In genomic region chr16:27169511-27170071, GRCh38 we compare ENCODE assay signal across 8 cellular contexts. TPM values are rescaled to one million over a fixed set of nuclear protein-coding genes. Genes with fewer than 3 reads are reported as not detected.
A peak's percentile ranks its signal among the peaks of the same experiment; 100 is the strongest.
DNase-seq lines count a peak whose midpoint lies in the region; ATAC-seq and TF ChIP-seq lines count a peak whose summit lies in the region.

No MANE protein-coding gene starts in this region.

- DNase-seq in EH (ENCODE audit: low read depth) (peak; percentile 80), NCI-H1694 (lab: John Stamatoyannopoulos, UW) (peak; percentile 27), WTC11 (ENCODE audit: low spot score) (no peak), cardiac fibroblast (ENCODE audit: low read depth in 2 of 2) (peak; percentile 59 to 89), left ventricle myocardium superior (no peak), GM20000 (ENCODE audit: low spot score) (no peak)

- TF ChIP-seq CTCF in WTC11 (IDR thresholded peaks at IDR 0.05): no peak
- no peak for TF ChIP-seq CTCF in cardiac fibroblast (IDR thresholded peaks at IDR 0.05; ENCODE audit: low read depth, low read length)
- TF ChIP-seq CTCF in parathyroid adenoma (IDR thresholded peaks at IDR 0.05): no peak
- TF ChIP-seq CTCF in GM20000 (IDR thresholded peaks at IDR 0.05; ENCODE audit: extremely low read depth, missing control alignments): no peak

- no peaks in the 10 kb centered on the region for H3K36me3 ChIP-seq in parathyroid adenoma (ENCODE audit: control insufficient read depth, insufficient read depth, low read length)

- peaks cover 10% of the 10 kb centered on the region for H3K27me3 Mint-ChIP-seq in WTC11 (ENCODE audit: low read depth)

- H3K4me3 Mint-ChIP-seq in WTC11: no peak overlapping the region

- H3K27ac ChIP-seq in parathyroid adenoma: no peak overlapping the region

- POLR2A ChIA-PET in WTC11 (lab: Charles Lee): interaction anchor here (1.0 kb wide), 1 partner anchor 34 kb away, joined by 3 read pairs; the partner anchor contains the start of gene KDM8

- peak overlapping the region; percentile 73 for H2AFZ ChIP-seq in parathyroid adenoma

- CTCF ChIA-PET in WTC11 (lab: Charles Lee): interaction anchor here (0.6 to 4.0 kb wide), 8 partner anchors 10 to 1014 kb away, joined by 3 to 55 read pairs (median 5); partner anchors contain the start of gene C16orf82

- no peak overlapping the region for H3K27ac Mint-ChIP-seq in WTC11

- H3K9me3 ChIP-seq in parathyroid adenoma (ENCODE audit: control insufficient read depth, low read length): no peaks in the 10 kb centered on the region

- H3K4me3 ChIP-seq in cardiac fibroblast (replicated peaks in 1 of 2; ENCODE audit: low read depth in 2 of 2, low read length in 2 of 2) (no peak overlapping the region), parathyroid adenoma (ENCODE audit: low read depth, low read length) (no peak overlapping the region)

- peaks cover 14% of the 10 kb centered on the region for H3K9me3 Mint-ChIP-seq in WTC11

- H3K4me1 ChIP-seq in parathyroid adenoma: peaks cover 11% of the 10 kb centered on the region

- intact Hi-C loops in left ventricle myocardium superior (cut with micrococcal nuclease): no loop called here

- no peaks in the 10 kb centered on the region for H3K79me2 ChIP-seq in parathyroid adenoma

- no peak overlapping the region for H3K9ac ChIP-seq in parathyroid adenoma

- H3K4me2 ChIP-seq in parathyroid adenoma (ENCODE audit: low read length): no peak overlapping the region

- H3K4me1 Mint-ChIP-seq in WTC11: no peaks in the 10 kb centered on the region

- H3K27me3 ChIP-seq in parathyroid adenoma (ENCODE audit: control insufficient read depth, insufficient read depth, low read length): no peaks in the 10 kb centered on the region

- H3K36me3 Mint-ChIP-seq in WTC11: peaks cover 7% of the 10 kb centered on the region; the same call in 1 of the 2 replicates

- ATAC-seq in WTC11 (peak; percentile 69), left ventricle myocardium superior (no peak), GM19452 (IDR thresholded peaks at IDR 0.05; ENCODE audit: unreplicated experiment) (no peak)

TF ChIP-seq in WTC11, 78 proteins besides CTCF, POLR2A, EP300 and RAD21:
- no peak for TF ChIP-seq ZNF396 (CRISPR knock-in tag; IDR thresholded peaks at IDR 0.05; ENCODE audit: borderline replicate concordance)
- no peak for TF ChIP-seq ZNF138 (CRISPR knock-in tag; conservative IDR thresholded peaks at IDR 0.05)
- TF ChIP-seq ESRRA (CRISPR knock-in tag; IDR thresholded peaks at IDR 0.05; ENCODE audit: borderline replicate concordance): no peak
- TF ChIP-seq ZNF532 (CRISPR knock-in tag; IDR thresholded peaks at IDR 0.05; ENCODE audit: borderline replicate concordance): no peak
- TF ChIP-seq ZMAT4 (CRISPR knock-in tag; IDR thresholded peaks at IDR 0.05): no peak

RNA-seq across cellular contexts. Expression of gene KDM8, which starts 33.7 kb away (rescaled TPM):
- total RNA-seq in WTC11 (2021) (10.9 to 16.5 TPM (median 11.7 TPM) in 3 replicates), left ventricle myocardium superior (3.7 TPM)

Comparison
In these comparisons a context has a peak if more than half of its experiments do, and no peak if none do; other contexts are left out.
1. DNase-seq: peak in EH (single experiment), NCI-H1694 (single experiment) and cardiac fibroblast (2 of 2); none in WTC11 (single experiment), left ventricle myocardium superior (single experiment) and GM20000 (single experiment).